14 cellular contexts compared by ENCODE assay signal in genomic region chr2:74756356-74756890, GRCh38.
DNase-seq lines count a peak whose midpoint lies in the region; ATAC-seq and TF ChIP-seq lines count a peak whose summit lies in the region.
"Had no signal": no experiment of that assay in that cellular context is flagged by ENCODE, and none has a peak within 500 bp of the region (broad histone marks: within the 10 kb centered on the region; RNA-seq: fewer than 3 reads in every experiment).

No MANE protein-coding gene starts in this region.

- H2BK15ac ChIP-seq in mesenchymal stem cell (ENCODE audit: low read depth, poor library complexity, severe bottlenecking) = no peak overlapping the region

- H3K9ac ChIP-seq in mesenchymal stem cell (ENCODE audit: low read length) = no peak overlapping the region

- H3K27ac ChIP-seq in mesenchymal stem cell (ENCODE audit: low read length, poor library complexity, severe bottlenecking) = no peak overlapping the region
- no peak overlapping the region for H3K27ac ChIP-seq in left lung
- H3K27ac ChIP-seq: body of pancreas, ovary had no signal

- intact Hi-C loops in left lung (cut with DNase I) = no loop called here

- no peaks in the 10 kb centered on the region for H3K27me3 ChIP-seq in mesenchymal stem cell (ENCODE audit: control insufficient read depth in 1 of 2, insufficient read depth in 1 of 2, low read length in 2 of 2)
- peaks cover 0 to 5% of the 10 kb centered on the region in 2 donors for H3K27me3 ChIP-seq in left lung
- H3K27me3 ChIP-seq: body of pancreas, ovary had no signal

- no peak overlapping the region for H3K23ac ChIP-seq in mesenchymal stem cell (ENCODE audit: low read length in 2 of 2)

- no peak for TF ChIP-seq CTCF in left lung (IDR thresholded peaks at IDR 0.05)

- no peak overlapping the region for H3K4ac ChIP-seq in mesenchymal stem cell (ENCODE audit: low read depth in 1 of 2, low read length in 2 of 2)

- H3K36me3 ChIP-seq in mesenchymal stem cell (ENCODE audit: control insufficient read depth in 1 of 2, insufficient read depth in 2 of 2, low read depth in 1 of 2, low read length in 2 of 2) (peaks cover 0 to 3% of the 10 kb centered on the region in 2 experiments), left lung (no peaks in the 10 kb centered on the region)
- H3K36me3 ChIP-seq: ovary had no signal

- H3K14ac ChIP-seq in mesenchymal stem cell (ENCODE audit: low read length in 2 of 2) = no peak overlapping the region

- no peak overlapping the region for H2BK5ac ChIP-seq in mesenchymal stem cell (ENCODE audit: low read depth, low read length, poor library complexity, severe bottlenecking)

- no peak overlapping the region for H2BK12ac ChIP-seq in mesenchymal stem cell (ENCODE audit: low read length in 2 of 2)

- no peak overlapping the region for H3K4me3 ChIP-seq in mesenchymal stem cell (ENCODE audit: insufficient read depth in 1 of 2, low read depth in 1 of 2, low read length in 2 of 2)
- no peak overlapping the region for H3K4me3 ChIP-seq in left lung
- H3K4me3 ChIP-seq: body of pancreas, ovary had no signal

- H3K4me1 ChIP-seq in mesenchymal stem cell (ENCODE audit: control insufficient read depth, insufficient read depth, low read depth, low read length) = no peaks in the 10 kb centered on the region
- no peaks in the 10 kb centered on the region for H3K4me1 ChIP-seq in left lung
- H3K4me1 ChIP-seq: body of pancreas had no signal

- ATAC-seq in GM18867 (IDR thresholded peaks at IDR 0.05; ENCODE audit: unreplicated experiment) (peak; percentile 54), HG03342 (IDR thresholded peaks at IDR 0.05; ENCODE audit: unreplicated experiment) (peak; percentile 94), left lung (no peak)
- ATAC-seq: body of pancreas had no signal

- H3K79me1 ChIP-seq in mesenchymal stem cell (replicated peaks; ENCODE audit: low read length, poor library complexity, severe bottlenecking) = no peaks in the 10 kb centered on the region

- H3K18ac ChIP-seq in mesenchymal stem cell (ENCODE audit: low read depth in 1 of 2, low read length in 2 of 2) = no peak overlapping the region

- no peak overlapping the region for H4K91ac ChIP-seq in mesenchymal stem cell (ENCODE audit: low read length)

- H2BK120ac ChIP-seq in mesenchymal stem cell (ENCODE audit: low read depth, low read length) = no peak overlapping the region

- H3K9me3 ChIP-seq in mesenchymal stem cell (ENCODE audit: control insufficient read depth, low read length) (peaks cover 27% of the 10 kb centered on the region), left lung (peaks cover 0 to 16% of the 10 kb centered on the region in 2 donors)
- H3K9me3 ChIP-seq: body of pancreas, ovary had no signal

- H2AFZ ChIP-seq in mesenchymal stem cell (ENCODE audit: low read depth, low read length) = no peak overlapping the region

- peak; percentile 28 for DNase-seq in NOMO-1 treated with dmso at 0.1 percent for 144 hours (lab: John Stamatoyannopoulos, UW; ENCODE audit: unreplicated experiment)
- peak; percentile 28 for DNase-seq in mesenchymal stem cell
- DNase-seq in activated CD8-positive, alpha-beta memory T cell treated with anti-CD3 and anti-CD28 coated beads, Interleukin-2, amount 50 U/mL, for 4 hours = no peak
- no peak for DNase-seq in NCI-H2227 treated with DMSO at 0.1 percent for 48 hours (lab: John Stamatoyannopoulos, UW)
- DNase-seq in left lung = no peak
- DNase-seq: activated CD4-positive, alpha-beta T cell treated with anti-CD3 and anti-CD28 coated beads for 1 hour; activated naive CD4-positive, alpha-beta T cell treated with anti-CD3 and anti-CD28 coated beads for 36 hours; body of pancreas; DMS79 treated with DMSO at 0.1 percent for 48 hours; glutamatergic neuron; NCI-H1417; ovary had no signal

- H4K8ac ChIP-seq in mesenchymal stem cell (ENCODE audit: low read length) = no peak overlapping the region

- H2AK5ac ChIP-seq in mesenchymal stem cell (ENCODE audit: low read length, severe bottlenecking) = no peak overlapping the region

- H3K4me2 ChIP-seq in mesenchymal stem cell (ENCODE audit: low read length, poor library complexity, severe bottlenecking) = no peak overlapping the region

Comparison
In these comparisons a context has a peak if more than half of its experiments do, and no peak if none do; other contexts are left out.
1. DNase-seq: peak in NOMO-1 treated with dmso at 0.1 percent for 144 hours (single experiment) and mesenchymal stem cell (single experiment); none in activated CD8-positive, alpha-beta memory T cell treated with anti-CD3 and anti-CD28 coated beads, Interleukin-2, amount 50 U/mL, for 4 hours (single experiment), NCI-H2227 treated with DMSO at 0.1 percent for 48 hours (single experiment) and left lung (0 of 2).